In the genomic region with DNA sequence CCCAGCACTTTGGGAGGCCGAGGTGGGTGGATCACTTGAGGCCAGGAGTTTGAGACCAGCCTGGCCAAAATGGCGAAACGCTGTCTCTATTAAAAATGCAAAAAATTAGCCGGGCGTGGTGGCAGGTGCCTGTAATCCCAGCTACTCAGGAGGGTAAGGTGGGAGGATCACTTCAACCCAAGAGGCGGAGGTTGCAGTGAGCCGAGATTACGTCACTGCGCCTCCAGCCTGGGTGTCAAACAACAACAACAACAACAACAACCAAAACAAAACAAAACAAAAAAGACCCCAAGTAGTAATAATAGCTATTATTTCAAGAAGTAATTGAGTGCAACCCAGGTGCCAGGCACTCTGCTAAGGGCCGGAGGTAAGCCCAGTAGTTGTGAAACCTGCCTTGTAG, we compare ENCODE assay signal across 8 cellular contexts. TPM values are rescaled to one million over a fixed set of nuclear protein-coding genes. Genes with fewer than 3 reads are reported as not detected.
DNase-seq lines count a peak whose midpoint lies in the region; ATAC-seq lines count a peak whose summit lies in the region.
"Not testable (repeated sequence)": the region's sequence is repeated elsewhere in the genome, so short reads cannot be mapped to it uniquely, and the experiment has no call there.

No MANE protein-coding gene starts in this region.

- peaks cover 31 to 98% (median 89%) of the 10 kb centered on the region in 4 donors for H3K4me1 Mint-ChIP-seq in CD4-positive, CD25-positive, alpha-beta regulatory T cell
- peaks cover 80% of the 10 kb centered on the region for H3K4me1 Mint-ChIP-seq in activated CD4-positive, alpha-beta T cell treated with anti-CD3 and anti-CD28 coated beads for 36 hours
- H3K4me1 Mint-ChIP-seq in activated T-cell treated with anti-CD3 and anti-CD28 coated beads, Interleukin-2, amount 50 U/mL, for 24 hours (ENCODE audit: low read depth), result peaks cover 88% of the 10 kb centered on the region
- H3K4me1 Mint-ChIP-seq in activated naive CD4-positive, alpha-beta T cell treated with anti-CD3 and anti-CD28 coated beads, Interleukin-2, amount 10 ng/mL, durations not matched to agents 7 days and 5 days, result peaks cover 93% of the 10 kb centered on the region
- peaks cover 91% of the 10 kb centered on the region for H3K4me1 Mint-ChIP-seq in central memory CD8-positive, alpha-beta T cell
- peaks cover 84 to 94% (median 94%) of the 10 kb centered on the region in 3 donors for H3K4me1 Mint-ChIP-seq in naive B cell
- H3K4me1 Mint-ChIP-seq in stimulated activated memory B cell treated with anti-CD40 and anti-IgM and Interleukin-4, amounts not matched to agents 10 μg/mL and 1 μg/mL and 100 μg/mL, for 72 hours, result peaks cover 86% of the 10 kb centered on the region

- POLR2A ChIA-PET in activated CD4-positive, alpha-beta T cell treated with anti-CD3 and anti-CD28 coated beads for 36 hours (lab: Charles Lee), result interaction anchor here (0.7 kb wide), 1 partner anchor 14 kb away, joined by 3 read pairs; no protein-coding TSS in a partner anchor

- intact Hi-C loops in activated CD4-positive, alpha-beta T cell treated with anti-CD3 and anti-CD28 coated beads for 36 hours (cut with DNase I, micrococcal nuclease), result loop anchor here in 1 of 2 experiments (5.0 kb wide), 1 partner anchor 137 kb away; no protein-coding TSS in a partner anchor

- peak overlapping the region; percentile 78 to 96 (median 96) for H3K27ac Mint-ChIP-seq in CD4-positive, CD25-positive, alpha-beta regulatory T cell
- H3K27ac Mint-ChIP-seq in activated CD4-positive, alpha-beta T cell treated with anti-CD3 and anti-CD28 coated beads for 36 hours, result peak overlapping the region; percentile 77
- H3K27ac Mint-ChIP-seq in activated T-cell treated with anti-CD3 and anti-CD28 coated beads, Interleukin-2, amount 50 U/mL, for 24 hours, result peak overlapping the region; percentile 94
- peak overlapping the region; percentile 69 for H3K27ac Mint-ChIP-seq in activated naive CD4-positive, alpha-beta T cell treated with anti-CD3 and anti-CD28 coated beads, Interleukin-2, amount 10 ng/mL, durations not matched to agents 7 days and 5 days
- H3K27ac Mint-ChIP-seq in central memory CD8-positive, alpha-beta T cell (ENCODE audit: low read depth), result peak overlapping the region; percentile 89
- H3K27ac Mint-ChIP-seq in naive B cell, result peak overlapping the region in 5 of 6 donors; percentile 88 to 99 (median 98)
- peak overlapping the region; percentile 90 for H3K27ac Mint-ChIP-seq in stimulated activated memory B cell treated with anti-CD40 and anti-IgM and Interleukin-4, amounts not matched to agents 10 μg/mL and 1 μg/mL and 100 μg/mL, for 72 hours

- not testable (repeated sequence) for H2AFZ ChIP-seq in Karpas-422 (ENCODE audit: low read length)

- H3K4me1 ChIP-seq in CD4-positive, CD25-positive, alpha-beta regulatory T cell (ENCODE audit: control insufficient read depth, insufficient read depth, low read length, poor library complexity, severe bottlenecking), result peaks cover 97% of the 10 kb centered on the region
- peaks cover 85% of the 10 kb centered on the region for H3K4me1 ChIP-seq in Karpas-422 (ENCODE audit: low read length)

- H3K4me2 ChIP-seq in Karpas-422 (ENCODE audit: low read depth, low read length, poor library complexity, severe bottlenecking), result not testable (repeated sequence)

- peak overlapping the region; percentile 23 for H3K4me3 ChIP-seq in CD4-positive, CD25-positive, alpha-beta regulatory T cell (ENCODE audit: low read depth, low read length)
- H3K4me3 ChIP-seq in Karpas-422 (ENCODE audit: low read length), result not testable (repeated sequence)

- H3K9me3 ChIP-seq in CD4-positive, CD25-positive, alpha-beta regulatory T cell (ENCODE audit: control insufficient read depth in 2 of 2, low read length in 2 of 2); Karpas-422 (ENCODE audit: low read length): not testable (repeated sequence)

- not testable (repeated sequence) for H3K9ac ChIP-seq in Karpas-422 (ENCODE audit: low read length)

- not testable (repeated sequence) for DNase-seq in CD4-positive, CD25-positive, alpha-beta regulatory T cell; Karpas-422; activated CD4-positive, alpha-beta T cell treated with anti-CD3 and anti-CD28 coated beads for 36 hours; activated T-cell treated with anti-CD3 and anti-CD28 coated beads, Interleukin-2, amount 50 U/mL, for 24 hours; activated naive CD4-positive, alpha-beta T cell treated with anti-CD3 and anti-CD28 coated beads, Interleukin-2, amount 10 ng/mL, durations not matched to agents 7 days and 5 days; central memory CD8-positive, alpha-beta T cell (ENCODE audit: low spot score in 2 of 2); naive B cell

- not testable (repeated sequence) for ATAC-seq in CD4-positive, CD25-positive, alpha-beta regulatory T cell (ENCODE audit: low read depth in 2 of 2); activated CD4-positive, alpha-beta T cell treated with anti-CD3 and anti-CD28 coated beads for 36 hours; central memory CD8-positive, alpha-beta T cell (replicated peaks; ENCODE audit: extremely low read depth, poor library complexity, severe bottlenecking); naive B cell (ENCODE audit: low read depth in 2 of 2); stimulated activated memory B cell treated with anti-CD40 and anti-IgM and Interleukin-4, amounts not matched to agents 10 μg/mL and 1 μg/mL and 100 μg/mL, for 72 hours

- not testable (repeated sequence) for H3K9me3 Mint-ChIP-seq in CD4-positive, CD25-positive, alpha-beta regulatory T cell; activated CD4-positive, alpha-beta T cell treated with anti-CD3 and anti-CD28 coated beads for 36 hours (ENCODE audit: low read depth); activated T-cell treated with anti-CD3 and anti-CD28 coated beads, Interleukin-2, amount 50 U/mL, for 24 hours; activated naive CD4-positive, alpha-beta T cell treated with anti-CD3 and anti-CD28 coated beads, Interleukin-2, amount 10 ng/mL, durations not matched to agents 7 days and 5 days; central memory CD8-positive, alpha-beta T cell; naive B cell; stimulated activated memory B cell treated with anti-CD40 and anti-IgM and Interleukin-4, amounts not matched to agents 10 μg/mL and 1 μg/mL and 100 μg/mL, for 72 hours

- H3K9me2 ChIP-seq in Karpas-422 (replicated peaks; ENCODE audit: insufficient read depth, low read length), result not testable (repeated sequence)

- peaks cover 69% of the 10 kb centered on the region for H3K36me3 Mint-ChIP-seq in CD4-positive, CD25-positive, alpha-beta regulatory T cell
- H3K36me3 Mint-ChIP-seq in activated CD4-positive, alpha-beta T cell treated with anti-CD3 and anti-CD28 coated beads for 36 hours (ENCODE audit: low read depth); stimulated activated memory B cell treated with anti-CD40 and anti-IgM and Interleukin-4, amounts not matched to agents 10 μg/mL and 1 μg/mL and 100 μg/mL, for 72 hours: not testable (repeated sequence)
- H3K36me3 Mint-ChIP-seq in activated T-cell treated with anti-CD3 and anti-CD28 coated beads, Interleukin-2, amount 50 U/mL, for 24 hours (ENCODE audit: low read depth), result peaks cover 20% of the 10 kb centered on the region
- H3K36me3 Mint-ChIP-seq in activated naive CD4-positive, alpha-beta T cell treated with anti-CD3 and anti-CD28 coated beads, Interleukin-2, amount 10 ng/mL, durations not matched to agents 7 days and 5 days, result peaks cover 89% of the 10 kb centered on the region
- peaks cover 79% of the 10 kb centered on the region for H3K36me3 Mint-ChIP-seq in central memory CD8-positive, alpha-beta T cell (ENCODE audit: insufficient read depth)
- peaks cover 22 to 42% of the 10 kb centered on the region in 2 donors for H3K36me3 Mint-ChIP-seq in naive B cell

- CTCF ChIA-PET in activated CD4-positive, alpha-beta T cell treated with anti-CD3 and anti-CD28 coated beads for 36 hours (lab: Charles Lee), result interaction anchor here (0.6 to 8.3 kb wide), 6 partner anchors 12 to 104 kb away, joined by 3 to 135 read pairs (median 4); a partner anchor contains a TSS
- CTCF ChIA-PET in activated naive CD4-positive, alpha-beta T cell treated with anti-CD3 and anti-CD28 coated beads, Interleukin-2, amount 10 ng/mL, durations not matched to agents 7 days and 5 days (lab: Charles Lee), result interaction anchor here (0.7 to 7.1 kb wide), 4 partner anchors 7 to 336 kb away, joined by 3 to 52 read pairs (median 15); no protein-coding TSS in a partner anchor

- H4K20me1 ChIP-seq in Karpas-422 (ENCODE audit: insufficient read depth, low read depth, low read length), result not testable (repeated sequence)

- H3K27me3 ChIP-seq in CD4-positive, CD25-positive, alpha-beta regulatory T cell (ENCODE audit: control insufficient read depth, insufficient read depth, low read length); Karpas-422 (ENCODE audit: low read length): not testable (repeated sequence)

- peaks cover 54% of the 10 kb centered on the region for H3K36me3 ChIP-seq in CD4-positive, CD25-positive, alpha-beta regulatory T cell (ENCODE audit: control insufficient read depth, insufficient read depth, low read length)
- not testable (repeated sequence) for H3K36me3 ChIP-seq in Karpas-422 (ENCODE audit: insufficient read depth, low read length)

- not testable (repeated sequence) for H3K27me3 Mint-ChIP-seq in CD4-positive, CD25-positive, alpha-beta regulatory T cell; activated CD4-positive, alpha-beta T cell treated with anti-CD3 and anti-CD28 coated beads for 36 hours; activated T-cell treated with anti-CD3 and anti-CD28 coated beads, Interleukin-2, amount 50 U/mL, for 24 hours; activated naive CD4-positive, alpha-beta T cell treated with anti-CD3 and anti-CD28 coated beads, Interleukin-2, amount 10 ng/mL, durations not matched to agents 7 days and 5 days; central memory CD8-positive, alpha-beta T cell; naive B cell; stimulated activated memory B cell treated with anti-CD40 and anti-IgM and Interleukin-4, amounts not matched to agents 10 μg/mL and 1 μg/mL and 100 μg/mL, for 72 hours

- H3K79me2 ChIP-seq in Karpas-422 (ENCODE audit: low read length), result peaks cover 93% of the 10 kb centered on the region

- H3K27ac ChIP-seq in CD4-positive, CD25-positive, alpha-beta regulatory T cell (ENCODE audit: insufficient read depth, low read length, poor library complexity, severe bottlenecking), result peak overlapping the region; percentile 62
- peak overlapping the region; percentile 100 for H3K27ac ChIP-seq in Karpas-422 (ENCODE audit: low read length)

- H3K4me3 Mint-ChIP-seq in CD4-positive, CD25-positive, alpha-beta regulatory T cell, result peak overlapping the region; percentile 77 to 93 (median 85)
- H3K4me3 Mint-ChIP-seq in activated CD4-positive, alpha-beta T cell treated with anti-CD3 and anti-CD28 coated beads for 36 hours, result peak overlapping the region; percentile 33
- H3K4me3 Mint-ChIP-seq in activated T-cell treated with anti-CD3 and anti-CD28 coated beads, Interleukin-2, amount 50 U/mL, for 24 hours, result not testable (repeated sequence)
- H3K4me3 Mint-ChIP-seq in activated naive CD4-positive, alpha-beta T cell treated with anti-CD3 and anti-CD28 coated beads, Interleukin-2, amount 10 ng/mL, durations not matched to agents 7 days and 5 days, result peak overlapping the region; percentile 13
- H3K4me3 Mint-ChIP-seq in central memory CD8-positive, alpha-beta T cell, result peak overlapping the region; percentile 93
- H3K4me3 Mint-ChIP-seq in naive B cell, result peak overlapping the region; percentile 15 to 97 (median 76)
- peak overlapping the region; percentile 28 for H3K4me3 Mint-ChIP-seq in stimulated activated memory B cell treated with anti-CD40 and anti-IgM and Interleukin-4, amounts not matched to agents 10 μg/mL and 1 μg/mL and 100 μg/mL, for 72 hours

RNA-seq across cellular contexts. Expression of a gene that starts 21.7 kb away (rescaled TPM):
- 364 TPM for total RNA-seq in CD4-positive, CD25-positive, alpha-beta regulatory T cell
- polyA plus RNA-seq in CD4-positive, CD25-positive, alpha-beta regulatory T cell, result 100 to 1,000 TPM; 320 to 435 (median 407) TPM
- total RNA-seq in Karpas-422 (2014; rRNA removed; shearing (Covaris generic); ENCODE audit: low replicate concordance), result 72.1 and 73.8 TPM in 2 replicates
- total RNA-seq in activated CD4-positive, alpha-beta T cell treated with anti-CD3 and anti-CD28 coated beads for 36 hours, result 10 to 100 TPM; 60.0 to 67.0 TPM
- polyA plus RNA-seq in naive B cell (ENCODE audit: low read depth in 6 of 6), result 100 to 1,000 TPM; 464 to 666 (median 484) TPM
